In the genomic region with DNA sequence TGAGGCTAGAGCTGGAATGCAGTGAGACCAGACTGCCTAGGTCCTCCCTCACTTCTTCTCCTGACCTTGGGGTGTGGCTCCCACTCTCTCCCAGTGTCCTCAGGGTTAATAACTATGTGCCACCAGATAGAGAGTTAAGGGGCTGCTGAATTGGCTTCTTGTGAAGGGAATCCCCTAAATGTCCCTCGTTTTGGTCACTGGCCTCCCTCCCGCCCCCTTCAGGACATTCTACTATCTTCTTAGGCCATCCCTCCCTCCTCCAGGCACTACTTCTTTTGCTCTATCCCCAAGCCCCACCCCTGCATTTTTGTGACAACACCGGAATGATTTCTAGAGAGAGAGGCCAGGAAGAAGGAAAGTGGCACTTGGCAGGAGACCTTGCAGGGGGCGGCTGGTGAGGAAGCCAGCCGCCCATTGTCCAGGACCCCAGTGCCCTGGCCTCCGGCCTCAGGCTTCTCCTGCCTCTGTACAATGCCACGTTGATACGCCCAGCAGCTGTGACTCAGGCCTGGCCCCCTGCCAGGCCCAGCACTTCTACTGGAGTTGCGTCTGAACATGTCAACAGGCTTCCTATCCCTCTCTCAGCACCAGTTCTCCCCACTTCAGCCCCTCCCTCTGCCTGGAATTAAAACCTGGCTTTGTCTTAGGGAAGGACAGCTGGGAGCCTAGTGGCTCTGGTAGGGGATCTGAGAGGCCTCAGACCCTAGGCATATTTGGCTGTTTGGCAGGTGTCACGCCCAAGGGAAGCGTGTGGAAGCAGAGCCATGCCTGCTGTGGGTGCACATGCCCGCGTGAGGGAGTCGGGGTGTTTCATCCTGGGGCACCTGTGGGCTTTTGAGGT, we compare ENCODE assay signal across 8 cellular contexts. TPM values are rescaled to one million over a fixed set of nuclear protein-coding genes. Genes with fewer than 3 reads are reported as not detected.
DNase-seq lines count a peak whose midpoint lies in the region; FAIRE-seq and TF ChIP-seq lines count a peak whose summit lies in the region.

No MANE protein-coding gene starts in this region.

- H2AFZ ChIP-seq in H1 (ENCODE audit: low read length) (no peak overlapping the region), mesenchymal stem cell (ENCODE audit: low read depth, low read length) (no peak overlapping the region)

- H3K23ac ChIP-seq in H1 (ENCODE audit: insufficient read length), result no peak overlapping the region
- H3K23ac ChIP-seq in mesenchymal stem cell (ENCODE audit: low read length in 2 of 2), result peak overlapping the region; percentile 74 to 79

- CTCF ChIA-PET in BJ (lab: Yijun Ruan, JAX) (interaction anchor here (0.5 to 33.9 kb wide), 4 partner anchors 8 to 190 kb away, joined by 3 to 983 read pairs (median 4); a partner anchor contains a TSS), H1 (lab: Charles Lee; ENCODE audit: partially characterized antibody) (interaction anchor here (0.5 to 42.4 kb wide), 19 partner anchors 7 to 181 kb away, joined by 3 to 1994 read pairs (median 4); a partner anchor contains a TSS)

- H3K36me3 ChIP-seq in BJ (ENCODE audit: control insufficient read depth, insufficient read depth, low read length), result peaks cover 4% of the 10 kb centered on the region
- no peaks in the 10 kb centered on the region for H3K36me3 ChIP-seq in H1 (ENCODE audit: control insufficient read depth in 2 of 4, insufficient read depth in 4 of 4, low read length in 3 of 4)
- H3K36me3 ChIP-seq in mesenchymal stem cell (ENCODE audit: control insufficient read depth in 1 of 2, insufficient read depth in 2 of 2, low read depth in 1 of 2, low read length in 2 of 2), result peaks cover 9 to 50% of the 10 kb centered on the region in 2 experiments

- H4K8ac ChIP-seq in H1 (ENCODE audit: extremely low read depth, insufficient read depth, low read length) (no peak overlapping the region), mesenchymal stem cell (ENCODE audit: low read length) (peak overlapping the region; percentile 98)

- H3K79me2 ChIP-seq in H1 (ENCODE audit: control insufficient read depth in 1 of 2, insufficient read depth in 2 of 2, low read length in 2 of 2), result peaks cover 0 to 9% of the 10 kb centered on the region in 2 experiments; a peak in 1 of 4 replicates

- peak overlapping the region; percentile 7 for H3K56ac ChIP-seq in H1 (replicated peaks; ENCODE audit: insufficient read length, low read depth, low read length)

- H4K5ac ChIP-seq in H1 (ENCODE audit: insufficient read length, low read depth, low read length), result no peak overlapping the region

- H3K4me1 ChIP-seq in H1 (replicated peaks in 1 of 4; ENCODE audit: control insufficient read depth in 3 of 4, insufficient read depth in 4 of 4, low read length in 3 of 4), result peaks cover 7 to 33% (median 22%) of the 10 kb centered on the region in 4 experiments
- H3K4me1 ChIP-seq in mesenchymal stem cell (ENCODE audit: control insufficient read depth, insufficient read depth, low read depth, low read length), result peaks cover 77% of the 10 kb centered on the region

- POLR2A ChIA-PET in BJ (lab: Charles Lee), result interaction anchor here (0.6 to 1.2 kb wide), 2 partner anchors 9 to 150 kb away, joined by 3 to 6 read pairs; a partner anchor contains a TSS
- POLR2A ChIA-PET in H1 (lab: Charles Lee; ENCODE audit: partially characterized antibody), result interaction anchor here (1.1 to 28.0 kb wide), 6 partner anchors 8 to 185 kb away, joined by 3 to 763 read pairs (median 6); a partner anchor contains a TSS

- H3K9ac ChIP-seq in H1 (replicated peaks in 1 of 4; ENCODE audit: extremely low read depth in 1 of 4, low read depth in 3 of 4, low read length in 3 of 4) (peak overlapping the region in 3 of 4 experiments; percentile 1 to 35 (median 5); a peak in 4 of 7 replicates), mesenchymal stem cell (ENCODE audit: low read length) (peak overlapping the region; percentile 99)

- H2BK120ac ChIP-seq in H1 (replicated peaks; ENCODE audit: low read depth, low read length) (peak overlapping the region; percentile 0), mesenchymal stem cell (ENCODE audit: low read depth, low read length) (peak overlapping the region; percentile 98)

- no peak for TF ChIP-seq EP300 in H1 (IDR thresholded peaks at IDR 0.05; ENCODE audit: borderline replicate concordance in 1 of 2, low read depth in 2 of 2, low read length in 2 of 2)

- H3K4me3 ChIP-seq in BJ (ENCODE audit: low read depth, low read length) (peak overlapping the region; percentile 40), H1 (ENCODE audit: extremely low read depth in 1 of 4, insufficient read depth in 2 of 4, low read depth in 3 of 4, low read length in 4 of 4) (peak overlapping the region in 2 of 4 experiments; percentile 5 to 35; a peak in 4 of 8 replicates), mesenchymal stem cell (ENCODE audit: insufficient read depth in 1 of 2, low read depth in 1 of 2, low read length in 2 of 2) (peak overlapping the region in 1 of 2 experiments; percentile 89)

- H2AK5ac ChIP-seq in H1 (ENCODE audit: low read depth, low read length) (0 out of 2 replicates have a peak overlapping the region, but pooled peaks have one; percentile 94), mesenchymal stem cell (ENCODE audit: low read length, severe bottlenecking) (peak overlapping the region; percentile 100)

- H2BK5ac ChIP-seq in H1 (ENCODE audit: low read depth, low read length) (peak overlapping the region; percentile 89), mesenchymal stem cell (ENCODE audit: low read depth, low read length, poor library complexity, severe bottlenecking) (peak overlapping the region; percentile 95)

- H3K27me3 ChIP-seq in BJ (ENCODE audit: control insufficient read depth, insufficient read depth, low read length), result no peaks in the 10 kb centered on the region
- H3K27me3 ChIP-seq in H1 (replicated peaks in 1 of 4; ENCODE audit: control insufficient read depth in 3 of 4, extremely low read depth in 1 of 4, insufficient read depth in 3 of 4, low read length in 3 of 4), result no peaks in the 10 kb centered on the region
- no peaks in the 10 kb centered on the region for H3K27me3 ChIP-seq in mesenchymal stem cell (ENCODE audit: control insufficient read depth in 1 of 2, insufficient read depth in 1 of 2, low read length in 2 of 2)

- WGBS in H1 (ENCODE audit: extremely low coverage in 1 of 2, insufficient coverage in 1 of 2, insufficient read length in 1 of 2, insufficient replicate concordance in 2 of 2, low coverage in 1 of 2, low lambda C conversion rate in 2 of 2, missing lambda C conversion rate in 1 of 2), 2 experiments, result 39% methylated on average over 14 of the region's 14 CpGs; no CpG with 5 or more reads in 1 of the 2 experiments
- 12% methylated on average over 9 of the region's 14 CpGs for WGBS in mesenchymal stem cell

- H4K91ac ChIP-seq in H1 (replicated peaks; ENCODE audit: insufficient read length, low read length) (peak overlapping the region; percentile 48), mesenchymal stem cell (ENCODE audit: low read length) (peak overlapping the region; percentile 99)

- H3K18ac ChIP-seq in H1 (ENCODE audit: extremely low read depth, low read length), result peak overlapping the region; percentile 95
- H3K18ac ChIP-seq in mesenchymal stem cell (ENCODE audit: low read depth in 1 of 2, low read length in 2 of 2), result peak overlapping the region; percentile 99

- peak in 1 of 2 experiments; percentile 72; a peak in 2 of 3 replicates for TF ChIP-seq POLR2A in H1 (IDR thresholded peaks at IDR 0.05; ENCODE audit: control extremely low read depth in 1 of 2, low read depth in 2 of 2, low read length in 2 of 2)

- H2BK12ac ChIP-seq in H1 (ENCODE audit: low read depth, low read length) (peak overlapping the region; percentile 99), mesenchymal stem cell (ENCODE audit: low read length in 2 of 2) (peak overlapping the region; percentile 96 to 98)

- 0 out of 2 replicates have a peak overlapping the region, but pooled peaks have one; percentile 55 for H2BK15ac ChIP-seq in H1 (ENCODE audit: low read length)
- no peak overlapping the region for H2BK15ac ChIP-seq in mesenchymal stem cell (ENCODE audit: low read depth, poor library complexity, severe bottlenecking)

- FAIRE-seq in H1 (lab: Jason Lieb, UNC), result no peak

- H3K27ac ChIP-seq in H1 (ENCODE audit: low read depth, low read length) (peak overlapping the region; percentile 82), mesenchymal stem cell (ENCODE audit: low read length, poor library complexity, severe bottlenecking) (peak overlapping the region; percentile 99)

- peak in 1 of 2 experiments; percentile 4; a peak in 1 of 4 replicates for TF ChIP-seq RAD21 in H1 (IDR thresholded peaks at IDR 0.05 in 1 of 2, conservative IDR thresholded peaks at IDR 0.05 in 1 of 2; ENCODE audit: low read depth in 2 of 2, low read length in 2 of 2)

- peak; percentile 93 for DNase-seq in BJ (ENCODE audit: low read depth)
- DNase-seq in HS-27A (ENCODE audit: low read depth), result peak; percentile 95
- peak; percentile 99 for DNase-seq in NCI-H82 treated with DMSO at 0.1 percent for 48 hours (lab: John Stamatoyannopoulos, UW; ENCODE audit: unreplicated experiment)
- peak; percentile 85 for DNase-seq in activated CD8-positive, alpha-beta memory T cell treated with anti-CD3 and anti-CD28 coated beads for 24 hours
- peak in 1 of 2 experiments; percentile 76 for DNase-seq in H1 (ENCODE audit: low read depth in 1 of 2, low spot score in 2 of 2)
- peak; percentile 97 for DNase-seq in mesenchymal stem cell
- DNase-seq in stimulated activated naive CD4-positive, alpha-beta T cell treated with Interleukin-2 at 50 U/mL for 16 hours (lab: John Stamatoyannopoulos, UW), result peak; percentile 48
- DNase-seq in GM19240 (ENCODE audit: insufficient read length, low spot score), result no peak

- H4K20me1 ChIP-seq in H1 (replicated peaks in 1 of 2; ENCODE audit: control insufficient read depth in 1 of 2, insufficient read depth in 2 of 2, low read length in 2 of 2), result peaks cover 2 to 6% of the 10 kb centered on the region in 2 experiments

- H3K9me3 ChIP-seq in H1 (ENCODE audit: insufficient read depth in 2 of 2, low read depth in 1 of 2, low read length in 1 of 2), result no peaks in the 10 kb centered on the region
- no peaks in the 10 kb centered on the region for H3K9me3 ChIP-seq in mesenchymal stem cell (ENCODE audit: control insufficient read depth, low read length)

- TF ChIP-seq CTCF in BJ (IDR thresholded peaks at IDR 0.05; ENCODE audit: insufficient read depth, low read depth, low read length) (peak; percentile 60), H1 (IDR thresholded peaks at IDR 0.05; ENCODE audit: control extremely low read depth in 1 of 3, insufficient read depth in 1 of 3, low read depth in 1 of 3, low read length in 3 of 3) (peak; percentile 21 to 54 (median 35); a peak in 2 of 4 replicates)

- no peaks in the 10 kb centered on the region for H3K23me2 ChIP-seq in H1 (ENCODE audit: low read depth, low read length)

- H2BK20ac ChIP-seq in H1 (ENCODE audit: low read length), result peak overlapping the region; percentile 24; the same call in 1 of the 2 replicates

- peak overlapping the region; percentile 54 to 62 for H3K4me2 ChIP-seq in H1 (ENCODE audit: insufficient read depth in 1 of 2, low read depth in 2 of 2, low read length in 2 of 2)
- H3K4me2 ChIP-seq in mesenchymal stem cell (ENCODE audit: low read length, poor library complexity, severe bottlenecking), result peak overlapping the region; percentile 60

- H3K79me1 ChIP-seq in H1 (ENCODE audit: low read depth, low read length) (peaks cover 3% of the 10 kb centered on the region), mesenchymal stem cell (replicated peaks; ENCODE audit: low read length, poor library complexity, severe bottlenecking) (no peaks in the 10 kb centered on the region)

- no peak overlapping the region for H3K14ac ChIP-seq in H1 (ENCODE audit: insufficient read length)
- peak overlapping the region in 1 of 2 experiments; percentile 61 for H3K14ac ChIP-seq in mesenchymal stem cell (ENCODE audit: low read length in 2 of 2)

- no peak overlapping the region for H3K4ac ChIP-seq in H1 (replicated peaks; ENCODE audit: insufficient read length, low read depth, low read length)
- H3K4ac ChIP-seq in mesenchymal stem cell (ENCODE audit: low read depth in 1 of 2, low read length in 2 of 2), result peak overlapping the region; percentile 71 to 98

RNA-seq across cellular contexts. Expression of a gene that starts 9.1 kb away (rescaled TPM):
- polyA plus RNA-seq in BJ (2011; rRNA removed) (537 and 840 TPM in 2 replicates), H1 (2011; rRNA removed) (25.8 and 38.3 TPM in 2 replicates)
- 412 and 437 TPM in 2 replicates for polyA minus RNA-seq in BJ (2011; rRNA and poly(A)+ RNA removed)
- total RNA-seq in H1 (2021; fragmentation: NEBNext Ultra II Directional; extraction: Animal tissue kit (Norgen Biotek cat#: 25700)), result 46.8 and 48.0 TPM in 2 replicates
- 33.6 TPM for polyA plus RNA-seq in H1 (2011; cell fraction: cytosol; rRNA removed)
- 78.1 TPM for polyA plus RNA-seq in H1 (2011; cell fraction: nucleus; rRNA removed)
- 36.7 to 43.4 TPM (median 39.1 TPM) in 4 replicates for polyA plus RNA-seq in H1 (2012, experiment 1 of 2)
- 56.7 TPM for polyA plus RNA-seq in H1 (2012, experiment 2 of 2)
- polyA plus RNA-seq in H1 (2013, experiment 1 of 2), result 34.7 TPM
- polyA plus RNA-seq in H1 (2013, experiment 2 of 2), result 32.6 TPM
- 15.1 and 20.9 TPM in 2 replicates for polyA minus RNA-seq in H1 (2011; rRNA and poly(A)+ RNA removed)
- polyA minus RNA-seq in H1 (2011; cell fraction: cytosol; rRNA and poly(A)+ RNA removed), result 33.7 TPM
- 28.1 TPM for polyA minus RNA-seq in H1 (2011; cell fraction: nucleus; rRNA and poly(A)+ RNA removed)
- 732 TPM for polyA plus RNA-seq in mesenchymal stem cell (2013, experiment 1 of 2)
- 747 TPM for polyA plus RNA-seq in mesenchymal stem cell (2013, experiment 2 of 2)

RNA-seq across cellular contexts. Expression of a gene that starts 29.8 kb away (rescaled TPM):
- polyA plus RNA-seq in BJ (2011; rRNA removed) (0.49 and 0.77 TPM in 2 replicates), H1 (2011; rRNA removed) (10.6 and 12.0 TPM in 2 replicates)
- polyA minus RNA-seq in BJ (2011; rRNA and poly(A)+ RNA removed), result 0.19 and 0.82 TPM in 2 replicates
- 5.9 and 7.3 TPM in 2 replicates for total RNA-seq in H1 (2021; fragmentation: NEBNext Ultra II Directional; extraction: Animal tissue kit (Norgen Biotek cat#: 25700))
- 10.3 TPM for polyA plus RNA-seq in H1 (2011; cell fraction: cytosol; rRNA removed)
- polyA plus RNA-seq in H1 (2011; cell fraction: nucleus; rRNA removed), result 27.7 TPM
- polyA plus RNA-seq in H1 (2012, experiment 1 of 2), result 5.9 to 11.9 TPM (median 8.7 TPM) in 4 replicates
- polyA plus RNA-seq in H1 (2012, experiment 2 of 2), result 6.4 TPM
- 6.5 TPM for polyA plus RNA-seq in H1 (2013, experiment 1 of 2)
- polyA plus RNA-seq in H1 (2013, experiment 2 of 2), result 6.3 TPM
- 11.9 TPM in 2 replicates for polyA minus RNA-seq in H1 (2011; rRNA and poly(A)+ RNA removed)
- polyA minus RNA-seq in H1 (2011; cell fraction: cytosol; rRNA and poly(A)+ RNA removed), result 12.0 TPM
- 15.1 TPM for polyA minus RNA-seq in H1 (2011; cell fraction: nucleus; rRNA and poly(A)+ RNA removed)
- polyA plus RNA-seq in mesenchymal stem cell (2013, experiment 1 of 2), result 0.61 TPM
- 0.40 TPM for polyA plus RNA-seq in mesenchymal stem cell (2013, experiment 2 of 2)

RNA-seq across cellular contexts. Expression of a gene that starts 41.3 kb away (rescaled TPM):
- polyA plus RNA-seq in BJ (2011; rRNA removed) (1.9 TPM in 2 replicates), H1 (2011; rRNA removed) (34.1 and 43.5 TPM in 2 replicates)
- polyA minus RNA-seq in BJ (2011; rRNA and poly(A)+ RNA removed), result 1.8 and 2.4 TPM in 2 replicates
- 52.4 and 54.7 TPM in 2 replicates for total RNA-seq in H1 (2021; fragmentation: NEBNext Ultra II Directional; extraction: Animal tissue kit (Norgen Biotek cat#: 25700))
- 30.7 TPM for polyA plus RNA-seq in H1 (2011; cell fraction: cytosol; rRNA removed)
- polyA plus RNA-seq in H1 (2011; cell fraction: nucleus; rRNA removed), result 122 TPM
- polyA plus RNA-seq in H1 (2012, experiment 1 of 2), result 42.2 to 51.4 TPM (median 46.7 TPM) in 4 replicates
- polyA plus RNA-seq in H1 (2012, experiment 2 of 2), result 37.7 TPM
- 50.4 TPM for polyA plus RNA-seq in H1 (2013, experiment 1 of 2)
- 45.1 TPM for polyA plus RNA-seq in H1 (2013, experiment 2 of 2)
- polyA minus RNA-seq in H1 (2011; rRNA and poly(A)+ RNA removed), result 43.0 and 47.3 TPM in 2 replicates
- polyA minus RNA-seq in H1 (2011; cell fraction: cytosol; rRNA and poly(A)+ RNA removed), result 55.2 TPM
- polyA minus RNA-seq in H1 (2011; cell fraction: nucleus; rRNA and poly(A)+ RNA removed), result 107 TPM
- 10.4 TPM for polyA plus RNA-seq in mesenchymal stem cell (2013, experiment 1 of 2)
- polyA plus RNA-seq in mesenchymal stem cell (2013, experiment 2 of 2), result 10.7 TPM

Comparison
In these comparisons a context has a peak if more than half of its experiments do, and no peak if none do; other contexts are left out.
1. RNA of a gene that starts 41.3 kb away (polyA plus RNA-seq): 30.7 to 122 TPM in H1; 1.9 TPM in BJ; every median in the first group is over 10 times any median in the second.